ENCODE assay signal across 9 cellular contexts in genomic region chr1:170126691-170127090, GRCh38. TPM values are rescaled to one million over a fixed set of nuclear protein-coding genes. Genes with fewer than 3 reads are reported as not detected.
DNase-seq lines count a peak whose midpoint lies in the region; ATAC-seq, FAIRE-seq and TF ChIP-seq lines count a peak whose summit lies in the region.
"Had no signal": no experiment of that assay in that cellular context is flagged by ENCODE, and none has a peak within 500 bp of the region (broad histone marks: within the 10 kb centered on the region; RNA-seq: fewer than 3 reads in every experiment).

No MANE protein-coding gene starts in this region.

- intact Hi-C loops in testis (cut with DNase I; ENCODE audit: low total_unique reads), result no loop called here

- TF ChIP-seq CTCF in A549 (IDR thresholded peaks at IDR 0.05) (no peak), choroid plexus epithelial cell (conservative IDR thresholded peaks at IDR 0.05; ENCODE audit: low read depth, low read length) (peak; percentile 43), testis (IDR thresholded peaks at IDR 0.05) (no peak)

- H3K9me3 ChIP-seq in A549, result no peaks in the 10 kb centered on the region
- no peaks in the 10 kb centered on the region for H3K9me3 ChIP-seq in testis

- no peaks in the 10 kb centered on the region for H3K27me3 ChIP-seq in testis

- H3K27ac ChIP-seq in A549 (no peak overlapping the region), testis (no peak overlapping the region)

- peak; percentile 57 to 62; a peak in 5 of 6 replicates for ATAC-seq in A549
- ATAC-seq in HG03095 (IDR thresholded peaks at IDR 0.05; ENCODE audit: unreplicated experiment), result peak; percentile 99

- TF ChIP-seq RAD21 in A549 (conservative IDR thresholded peaks at IDR 0.05 in 1 of 2, IDR thresholded peaks at IDR 0.05 in 1 of 2), result no peak

- FAIRE-seq in A549 (lab: Jason Lieb, UNC) (no peak), GM19239 (lab: Jason Lieb, UNC) (peak; percentile 60)

- TF ChIP-seq POLR2A in A549 (IDR thresholded peaks at IDR 0.05; ENCODE audit: low read length), result no peak
- no peak for TF ChIP-seq POLR2A in testis (IDR thresholded peaks at IDR 0.05)

- no peak overlapping the region for H3K4me2 ChIP-seq in A549

- POLR2A ChIA-PET in A549 (lab: Yijun Ruan, JAX), result no interaction called here

- no peaks in the 10 kb centered on the region for H3K36me3 ChIP-seq in testis (ENCODE audit: low read depth, missing control alignments)

- H3K4me3 ChIP-seq in A549 (no peak overlapping the region), choroid plexus epithelial cell (ENCODE audit: low read depth, low read length) (no peak overlapping the region), testis (no peak overlapping the region)

- CTCF ChIA-PET in A549 (lab: Yijun Ruan, JAX), result interaction anchor here (0.7 kb wide), 1 partner anchor 52 kb away, joined by 3 read pairs; the partner anchor contains the start of gene KIFAP3

- TF ChIP-seq EP300 in A549 (IDR thresholded peaks at IDR 0.05), result no peak

- WGBS in A549 (ENCODE audit: missing lambda C conversion rate), result 6% methylated on average over 4 of the region's 4 CpGs
- WGBS in testis, 2 donors, result 48 to 62% methylated on average over 4 of the region's 4 CpGs

- H3K4me1 ChIP-seq in A549 (no peaks in the 10 kb centered on the region), testis (no peaks in the 10 kb centered on the region)

- DNase-seq in A549 (ENCODE audit: low read depth in 1 of 2, low spot score in 1 of 2) (peak in 1 of 2 experiments; percentile 3), GM19239 (ENCODE audit: insufficient read length, low spot score) (peak; percentile 9), choroid plexus epithelial cell (ENCODE audit: low read depth) (peak; percentile 91), testis (no peak), HT-29 (ENCODE audit: low spot score) (no peak), NCI-H2081 treated with DMSO at 0.1 percent for 48 hours (lab: John Stamatoyannopoulos, UW) (no peak), HuH-7.5 (ENCODE audit: low spot score) (no peak)
- DNase-seq: activated naive CD8-positive, alpha-beta T cell treated with anti-CD3 and anti-CD28 coated beads, Interleukin-2, amount 10 ng/mL, durations not matched to agents 7 days and 5 days had no signal

TF ChIP-seq in A549, 52 proteins besides CTCF, POLR2A, EP300 and RAD21:
- TF ChIP-seq HDAC2 (IDR thresholded peaks at IDR 0.05), result no peak
- TF ChIP-seq ATOH8 (CRISPR knock-in tag; IDR thresholded peaks at IDR 0.05; ENCODE audit: low read depth), result no peak
- no peak for TF ChIP-seq MAFK (IDR thresholded peaks at IDR 0.05; ENCODE audit: partially characterized antibody)
- TF ChIP-seq HMGXB4 (CRISPR knock-in tag; IDR thresholded peaks at IDR 0.05; ENCODE audit: borderline replicate concordance), result no peak
- TF ChIP-seq HEYL (CRISPR knock-in tag; IDR thresholded peaks at IDR 0.05), result no peak
- TF ChIP-seq ZC3H11A (IDR thresholded peaks at IDR 0.05), result no peak
- TF ChIP-seq CBX8 (IDR thresholded peaks at IDR 0.05), result no peak
- TF ChIP-seq RCOR1 (IDR thresholded peaks at IDR 0.05; ENCODE audit: low read depth, low read length), result no peak
- TF ChIP-seq, protein P1, sequence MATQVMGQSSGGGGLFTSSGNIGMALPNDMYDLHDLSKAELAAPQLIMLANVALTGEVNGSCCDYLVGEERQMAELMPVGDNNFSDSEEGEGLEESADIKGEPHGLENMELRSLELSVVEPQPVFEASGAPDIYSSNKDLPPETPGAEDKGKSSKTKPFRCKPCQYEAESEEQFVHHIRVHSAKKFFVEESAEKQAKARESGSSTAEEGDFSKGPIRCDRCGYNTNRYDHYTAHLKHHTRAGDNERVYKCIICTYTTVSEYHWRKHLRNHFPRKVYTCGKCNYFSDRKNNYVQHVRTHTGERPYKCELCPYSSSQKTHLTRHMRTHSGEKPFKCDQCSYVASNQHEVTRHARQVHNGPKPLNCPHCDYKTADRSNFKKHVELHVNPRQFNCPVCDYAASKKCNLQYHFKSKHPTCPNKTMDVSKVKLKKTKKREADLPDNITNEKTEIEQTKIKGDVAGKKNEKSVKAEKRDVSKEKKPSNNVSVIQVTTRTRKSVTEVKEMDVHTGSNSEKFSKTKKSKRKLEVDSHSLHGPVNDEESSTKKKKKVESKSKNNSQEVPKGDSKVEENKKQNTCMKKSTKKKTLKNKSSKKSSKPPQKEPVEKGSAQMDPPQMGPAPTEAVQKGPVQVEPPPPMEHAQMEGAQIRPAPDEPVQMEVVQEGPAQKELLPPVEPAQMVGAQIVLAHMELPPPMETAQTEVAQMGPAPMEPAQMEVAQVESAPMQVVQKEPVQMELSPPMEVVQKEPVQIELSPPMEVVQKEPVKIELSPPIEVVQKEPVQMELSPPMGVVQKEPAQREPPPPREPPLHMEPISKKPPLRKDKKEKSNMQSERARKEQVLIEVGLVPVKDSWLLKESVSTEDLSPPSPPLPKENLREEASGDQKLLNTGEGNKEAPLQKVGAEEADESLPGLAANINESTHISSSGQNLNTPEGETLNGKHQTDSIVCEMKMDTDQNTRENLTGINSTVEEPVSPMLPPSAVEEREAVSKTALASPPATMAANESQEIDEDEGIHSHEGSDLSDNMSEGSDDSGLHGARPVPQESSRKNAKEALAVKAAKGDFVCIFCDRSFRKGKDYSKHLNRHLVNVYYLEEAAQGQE (IDR thresholded peaks at IDR 0.05), result no peak

RNA-seq across cellular contexts. Expression of gene NTMT2, which starts 19.1 kb away (rescaled TPM):
- polyA plus RNA-seq in A549 (2011; rRNA removed), result not detected in 2 replicates
- polyA plus RNA-seq in A549 (2012; cell fraction: cytosol; rRNA removed), result not detected in 2 replicates
- polyA plus RNA-seq in A549 (2012; cell fraction: nucleus; rRNA removed), result not detected in 2 replicates
- not detected in 3 replicates for polyA plus RNA-seq in A549 (2017; fragmentation: RNase III; extraction: RNeasy Plus Mini Kit Qiagen cat#74134 plus additional on column Dnase treatment)
- polyA minus RNA-seq in A549 (2011; rRNA and poly(A)+ RNA removed), result not detected in 2 replicates
- 1 to 10 TPM in 1 of 2 donors, not detected in 1; 1.8 TPM for total RNA-seq in testis
- polyA plus RNA-seq in testis (ENCODE audit: insufficient read depth, low read depth, low replicate concordance), result not detected
- not detected in 2 replicates for total RNA-seq in HT-29 (2014; rRNA removed; shearing (Covaris generic))
- total RNA-seq: activated naive CD8-positive, alpha-beta T cell treated with anti-CD3 and anti-CD28 coated beads, Interleukin-2, amount 10 ng/mL, durations not matched to agents 7 days and 5 days had no signal

RNA-seq across cellular contexts. Expression of gene KIFAP3, which starts 52.2 kb away (rescaled TPM):
- 16.8 and 19.0 TPM in 2 replicates for polyA plus RNA-seq in A549 (2011; rRNA removed)
- polyA plus RNA-seq in A549 (2012; cell fraction: cytosol; rRNA removed), result 3.8 and 3.9 TPM in 2 replicates
- polyA plus RNA-seq in A549 (2012; cell fraction: nucleus; rRNA removed), result 3.1 and 5.4 TPM in 2 replicates
- 11.7 to 12.9 TPM (median 12.5 TPM) in 3 replicates for polyA plus RNA-seq in A549 (2017; fragmentation: RNase III; extraction: RNeasy Plus Mini Kit Qiagen cat#74134 plus additional on column Dnase treatment)
- 7.0 and 7.2 TPM in 2 replicates for polyA minus RNA-seq in A549 (2011; rRNA and poly(A)+ RNA removed)
- total RNA-seq in testis, result 10 to 100 TPM; 52.9 to 80.8 TPM
- polyA plus RNA-seq in testis (ENCODE audit: insufficient read depth, low read depth, low replicate concordance), result 60.6 TPM
- 2.2 and 3.5 TPM in 2 replicates for total RNA-seq in HT-29 (2014; rRNA removed; shearing (Covaris generic))

Comparison
In these comparisons a context has a peak if more than half of its experiments do, and no peak if none do; other contexts are left out.
1. DNase-seq: peak in GM19239 (single experiment) and choroid plexus epithelial cell (single experiment); none in testis (single experiment), HT-29 (single experiment), NCI-H2081 treated with DMSO at 0.1 percent for 48 hours (single experiment) and HuH-7.5 (single experiment).
2. RNA of gene KIFAP3, which starts 52.2 kb away (total RNA-seq): 52.9 to 80.8 TPM in testis; 2.2 to 3.5 TPM in HT-29; every median in the first group is over 10 times any median in the second.